5 cellular contexts compared by ENCODE assay signal in the genomic region with DNA sequence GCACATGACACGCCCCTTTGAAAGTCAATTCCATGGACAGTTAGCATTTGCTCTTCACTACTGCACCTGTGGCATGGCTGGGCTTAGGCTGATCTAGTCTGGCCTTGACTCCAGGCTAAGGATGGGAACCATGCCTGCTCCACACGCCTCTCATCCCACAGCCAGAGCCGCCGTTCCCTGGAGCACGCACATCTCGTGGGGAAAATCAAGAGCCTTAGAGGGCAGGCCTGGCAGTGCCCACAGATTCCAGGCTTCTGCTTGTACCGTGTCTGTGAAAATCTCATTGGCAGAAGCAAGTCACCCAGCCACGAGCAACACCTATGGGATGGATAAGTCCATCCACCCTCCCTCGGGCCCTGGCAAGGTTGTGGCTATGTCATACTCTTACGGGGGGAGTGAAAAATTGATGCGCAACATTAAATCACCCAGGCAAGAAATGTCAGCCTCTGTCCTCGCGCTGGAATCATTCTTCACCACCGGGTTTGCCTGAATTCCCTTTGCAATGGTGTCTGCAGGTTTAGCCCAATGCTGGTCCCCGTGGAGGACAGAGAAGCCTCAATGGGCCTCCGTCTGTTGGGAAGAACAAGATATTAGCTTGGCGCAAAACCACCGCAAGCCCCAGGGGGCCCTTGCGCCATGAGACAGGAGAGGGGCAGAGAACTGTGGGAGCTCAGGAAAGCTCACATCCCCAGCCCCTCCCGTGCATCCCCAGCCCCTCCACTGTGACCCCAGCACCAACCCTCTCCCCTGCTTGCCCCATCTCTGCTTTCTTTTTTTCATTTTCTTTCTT. TPM values are rescaled to one million over a fixed set of nuclear protein-coding genes. Genes with fewer than 3 reads are reported as not detected.
DNase-seq lines count a peak whose midpoint lies in the region; ATAC-seq, FAIRE-seq and TF ChIP-seq lines count a peak whose summit lies in the region.
"Not testable (repeated sequence)": the region's sequence is repeated elsewhere in the genome, so short reads cannot be mapped to it uniquely, and the experiment has no call there.

No MANE protein-coding gene starts in this region.

- FAIRE-seq in K562 (lab: Jason Lieb, UNC): not testable (repeated sequence)

- H4K20me1 ChIP-seq in K562 (replicated peaks; ENCODE audit: control insufficient read depth, insufficient read depth, low read length): not testable (repeated sequence)

- H3K36me3 ChIP-seq in K562 (ENCODE audit: control insufficient read depth, insufficient read depth, low read length): peaks cover 26% of the 10 kb centered on the region; the same call in 2 of the 3 replicates

- H3K9me1 ChIP-seq in K562 (ENCODE audit: control insufficient read depth, insufficient read depth, low read length): not testable (repeated sequence)

- H3K4me1 ChIP-seq in K562 (replicated peaks in 1 of 2; ENCODE audit: control insufficient read depth in 2 of 2, insufficient read depth in 2 of 2, low read length in 2 of 2): not testable (repeated sequence)

- not testable (repeated sequence) for H3K27ac ChIP-seq in K562 (ENCODE audit: extremely low read depth, low read depth, low read length)

- BruUV-seq in K562 (replicated peaks; lab: Mats Ljungman, UMichigan): not testable (repeated sequence)

- H3K4me2 ChIP-seq in K562 (ENCODE audit: insufficient read depth, low read length): not testable (repeated sequence)

- not testable (repeated sequence) for H3K9ac ChIP-seq in K562 (ENCODE audit: insufficient read depth in 1 of 2, low read depth in 2 of 2, low read length in 2 of 2)

- intact Hi-C loops in K562 (cut with micrococcal nuclease): not testable (repeated sequence)

- not testable (repeated sequence) for H3K27ac Mint-ChIP-seq in osteocyte (ENCODE audit: unreplicated experiment); type B pancreatic cell

- not testable (repeated sequence) for TF ChIP-seq RAD21 in K562 (CRISPR knock-in tag; conservative IDR thresholded peaks at IDR 0.05 in 1 of 2, IDR thresholded peaks at IDR 0.05 in 1 of 2)

- not testable (repeated sequence) for H3K4me3 ChIP-seq in K562

- WGBS in K562 (ENCODE audit: insufficient coverage, low coverage, missing lambda C conversion rate): 90% methylated on average over 8 of the region's 20 CpGs

- H3K9me3 Mint-ChIP-seq in osteocyte (ENCODE audit: unreplicated experiment): peaks cover 15% of the 10 kb centered on the region
- not testable (repeated sequence) for H3K9me3 Mint-ChIP-seq in type B pancreatic cell

- H2AFZ ChIP-seq in K562 (ENCODE audit: low read depth, low read length): not testable (repeated sequence)

- H3K36me3 Mint-ChIP-seq in osteocyte (ENCODE audit: unreplicated experiment) (peaks cover 37% of the 10 kb centered on the region), type B pancreatic cell (peaks cover 35% of the 10 kb centered on the region)

- TF ChIP-seq EP300 in K562 (IDR thresholded peaks at IDR 0.05; ENCODE audit: low read length): not testable (repeated sequence)

- H3K27me3 Mint-ChIP-seq in osteocyte (ENCODE audit: unreplicated experiment); type B pancreatic cell: not testable (repeated sequence)

- not testable (repeated sequence) for H3K4me1 Mint-ChIP-seq in osteocyte (ENCODE audit: unreplicated experiment); type B pancreatic cell (ENCODE audit: unreplicated experiment)

- not testable (repeated sequence) for DNase-seq in K562 (ENCODE audit: extremely low read depth in 1 of 4, low spot score in 3 of 4)
- DNase-seq in islet precursor cell (peak; percentile 8), mesenteric fat pad (ENCODE audit: low spot score) (peak; percentile 69), osteocyte (ENCODE audit: extremely low spot score, unreplicated experiment) (peak; percentile 72), type B pancreatic cell (ENCODE audit: extremely low spot score, unreplicated experiment) (peak; percentile 60)

- in situ Hi-C loops in K562 (cut with MboI): loop anchor here (10.0 kb wide), 1 partner anchor 1698 kb away; no protein-coding TSS in a partner anchor

- CTCF ChIA-PET in K562 (lab: Yijun Ruan, JAX; ENCODE audit: low intra/inter-chr PET ratio): not testable (repeated sequence)

- peaks cover 17% of the 10 kb centered on the region for H3K79me2 ChIP-seq in K562 (ENCODE audit: control insufficient read depth, insufficient read depth, low read length)

- H3K4me3 Mint-ChIP-seq in osteocyte (ENCODE audit: unreplicated experiment); type B pancreatic cell: not testable (repeated sequence)

- ATAC-seq in K562: not testable (repeated sequence)

- TF ChIP-seq POLR2A in K562 (conservative IDR thresholded peaks at IDR 0.05): peak; percentile 39; the same call in 1 of the 2 replicates

- not testable (repeated sequence) for H3K9me3 ChIP-seq in K562 (replicated peaks; ENCODE audit: control insufficient read depth, insufficient read depth, low read depth, low read length)

- not testable (repeated sequence) for H3K27me3 ChIP-seq in K562 (ENCODE audit: control insufficient read depth in 2 of 2, insufficient read depth in 2 of 2, low read length in 2 of 2)

- not testable (repeated sequence) for TF ChIP-seq CTCF in K562 (IDR thresholded peaks at IDR 0.05 in 2 of 3, conservative IDR thresholded peaks at IDR 0.05 in 1 of 3; ENCODE audit: insufficient read depth in 2 of 3, low read depth in 1 of 3, low read length in 3 of 3); osteocyte (IDR thresholded peaks at IDR 0.05); type B pancreatic cell (conservative IDR thresholded peaks at IDR 0.05)

- POLR2A ChIA-PET in K562 (lab: Yijun Ruan, JAX): not testable (repeated sequence)

TF ChIP-seq in K562, 482 proteins besides CTCF, POLR2A, EP300 and RAD21:
- 0 out of 2 replicates have a peak, but pooled peaks have one; percentile 44 for TF ChIP-seq SUPT5H (IDR thresholded peaks at IDR 0.05)

RNA-seq across cellular contexts. Expression of a gene that starts 38.8 kb away (rescaled TPM):
- 20.1 and 59.7 TPM in 2 replicates for total RNA-seq in K562 (2011; cell fraction: chromatin; rRNA removed; ENCODE audit: low replicate concordance)
- 29.2 and 29.7 TPM in 2 replicates for total RNA-seq in K562 (2011; cell fraction: nucleolus; rRNA removed)
- total RNA-seq in K562 (2011; cell fraction: nucleoplasm; rRNA removed): 20.2 and 23.4 TPM in 2 replicates
- total RNA-seq in K562 (2014; rRNA removed): 10.9 and 15.3 TPM in 2 replicates
- 2.3 and 2.4 TPM in 2 replicates for total RNA-seq in K562 (2014; rRNA removed; fragmentation: Illumina TruSeq; extraction: Trizol)
- total RNA-seq in K562 (2015; rRNA removed; fragmentation: Illumina TruSeq; extraction: Trizol): 8.2 TPM in 2 replicates
- total RNA-seq in K562 (2021): 22.8 and 33.8 TPM in 2 replicates
- 5.3 and 6.4 TPM in 2 replicates for polyA plus RNA-seq in K562 (2011; rRNA removed)
- polyA plus RNA-seq in K562 (2011; cell fraction: cytosol; rRNA removed): 5.6 and 14.8 TPM in 2 replicates
- polyA plus RNA-seq in K562 (2011; cell fraction: nucleus; rRNA removed): 34.5 and 55.3 TPM in 2 replicates
- 13.8 and 19.9 TPM in 2 replicates for polyA plus RNA-seq in K562 (2012)
- 6.5 and 13.2 TPM in 2 replicates for polyA plus RNA-seq in K562 (2014; fragmentation: Illumina TruSeq; extraction: Trizol)
- under 1 TPM; 0.03 to 0.14 TPM for polyA plus RNA-seq in K562 (2014; fragmentation: Nextera tagmentation; extraction: Ambion mirVana)
- polyA plus RNA-seq in K562 (2014; rRNA removed): 17.6 and 18.8 TPM in 2 replicates
- 2.9 and 5.0 TPM in 2 replicates for polyA minus RNA-seq in K562 (2011; rRNA and poly(A)+ RNA removed)
- polyA minus RNA-seq in K562 (2011; cell fraction: cytosol; rRNA and poly(A)+ RNA removed): 10.4 and 17.2 TPM in 2 replicates
- 9.0 and 9.8 TPM in 2 replicates for polyA minus RNA-seq in K562 (2011; cell fraction: nucleus; rRNA and poly(A)+ RNA removed)
- 40.5 TPM for total RNA-seq in mesenteric fat pad
- total RNA-seq in osteocyte: 42.9 and 54.2 TPM in 2 replicates
- 21.6 and 42.5 TPM in 2 replicates for total RNA-seq in type B pancreatic cell (ENCODE audit: low replicate concordance)
